19 cellular contexts compared by ENCODE assay signal in the genomic region with DNA sequence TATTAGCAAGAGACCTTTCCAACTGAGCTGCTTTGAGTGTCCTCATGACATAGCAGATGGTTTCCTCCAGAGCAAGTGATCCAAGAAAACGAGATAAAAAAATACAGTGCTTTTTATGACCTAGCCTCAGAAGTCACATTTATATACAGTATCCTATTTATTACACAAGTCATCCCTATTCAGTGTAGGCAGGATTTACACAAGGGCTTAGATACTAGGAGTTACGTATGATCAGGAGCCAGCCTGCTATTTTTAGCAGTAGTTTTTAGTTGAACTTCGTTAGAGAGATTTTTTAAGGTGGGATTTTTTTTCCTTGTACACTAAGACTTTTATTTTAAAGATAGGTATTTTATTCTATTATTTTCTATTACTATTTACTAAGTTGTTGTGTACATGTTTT.
"Had no signal": no experiment of that assay in that cellular context is flagged by ENCODE, and none has a peak within 500 bp of the region (broad histone marks: within the 10 kb centered on the region; RNA-seq: fewer than 3 reads in every experiment).

No MANE protein-coding gene starts in this region.

- H3K27me3 Mint-ChIP-seq: activated B cell treated with CpG ODN at 0.5 μM for 24 hours; activated CD4-positive, alpha-beta T cell treated with anti-CD3 and anti-CD28 coated beads, Interleukin-2, amount 10 ng/mL, durations not matched to agents 24 days and 14 days; activated naive CD8-positive, alpha-beta T cell treated with anti-CD3 and anti-CD28 coated beads for 36 hours; natural killer cell treated with Interleukin-12 subunit alpha and Interleukin-12 subunit beta and Interleukin-15 and Interleukin-18, amount 100 ng/mL, for 72 hours had no signal

- H3K27ac Mint-ChIP-seq: activated B cell treated with CpG ODN at 0.5 μM for 24 hours; activated CD4-positive, alpha-beta T cell treated with anti-CD3 and anti-CD28 coated beads, Interleukin-2, amount 10 ng/mL, durations not matched to agents 24 days and 14 days; activated naive CD8-positive, alpha-beta T cell treated with anti-CD3 and anti-CD28 coated beads for 36 hours; activated T-helper 1 cell treated with anti-CD3 and anti-CD28 coated beads, Interleukin-12 subunit alpha, Interleukin-12 subunit beta, Interleukin-2, Interleukin-4 antibody, amounts not matched to agents 30 ng/mL and 10 ng/mL and 1 ng/mL, durations not matched to agents 14 hours and 24 hours and 36 hours; natural killer cell treated with Interleukin-12 subunit alpha and Interleukin-12 subunit beta and Interleukin-15 and Interleukin-18, amount 100 ng/mL, for 72 hours; T-helper 2 cell treated with Interferon-gamma antibody and Interleukin-4, amounts not matched to agents 5 μg/mL and 100 μg/mL, for 36 hours had no signal

- H3K9me3 Mint-ChIP-seq: activated B cell treated with CpG ODN at 0.5 μM for 24 hours; natural killer cell treated with Interleukin-12 subunit alpha and Interleukin-12 subunit beta and Interleukin-15 and Interleukin-18, amount 100 ng/mL, for 72 hours had no signal

- H3K4me3 ChIP-seq: body of pancreas, esophagus squamous epithelium, prostate gland, stomach, testis, upper lobe of left lung had no signal

- DNase-seq: activated B cell treated with CpG ODN at 0.5 μM for 24 hours; activated CD4-positive, alpha-beta T cell treated with anti-CD3 and anti-CD28 coated beads, Interleukin-2, amount 10 ng/mL, durations not matched to agents 24 days and 14 days; activated CD8-positive, alpha-beta memory T cell treated with anti-CD3 and anti-CD28 coated beads, Interleukin-2, amount 50 U/mL, for 48 hours; activated naive CD8-positive, alpha-beta T cell treated with anti-CD3 and anti-CD28 coated beads for 36 hours; amygdala; cortex of kidney; effector CD4-positive, alpha-beta T cell; esophagus squamous epithelium; foreskin melanocyte; stimulated activated CD4-positive, alpha-beta T cell treated with anti-CD3 and anti-CD28 coated beads, Interleukin-1b, Interleukin-23, amount 100 ng/mL, for 48 hours; stomach; testis; upper lobe of left lung had no signal

- H3K4me3 Mint-ChIP-seq: activated B cell treated with CpG ODN at 0.5 μM for 24 hours; activated CD4-positive, alpha-beta T cell treated with anti-CD3 and anti-CD28 coated beads, Interleukin-2, amount 10 ng/mL, durations not matched to agents 24 days and 14 days; activated naive CD8-positive, alpha-beta T cell treated with anti-CD3 and anti-CD28 coated beads for 36 hours; activated T-helper 1 cell treated with anti-CD3 and anti-CD28 coated beads, Interleukin-12 subunit alpha, Interleukin-12 subunit beta, Interleukin-2, Interleukin-4 antibody, amounts not matched to agents 30 ng/mL and 10 ng/mL and 1 ng/mL, durations not matched to agents 14 hours and 24 hours and 36 hours; natural killer cell treated with Interleukin-12 subunit alpha and Interleukin-12 subunit beta and Interleukin-15 and Interleukin-18, amount 100 ng/mL, for 72 hours; T-helper 2 cell treated with Interferon-gamma antibody and Interleukin-4, amounts not matched to agents 5 μg/mL and 100 μg/mL, for 36 hours had no signal

- ATAC-seq: body of pancreas; natural killer cell treated with Interleukin-12 subunit alpha and Interleukin-12 subunit beta and Interleukin-15 and Interleukin-18, amount 100 ng/mL, for 72 hours; sciatic nerve had no signal
